Comparison of ENCODE assay signal across 1 cellular context in genomic region chr7:1587738-1588137, GRCh38.
TF ChIP-seq lines count a peak whose summit lies in the region.

No MANE protein-coding gene starts in this region.

TF ChIP-seq in HepG2, 621 proteins besides CTCF, POLR2A, EP300 and RAD21:
- TF ChIP-seq EHMT2 (IDR thresholded peaks at IDR 0.05; ENCODE audit: borderline replicate concordance, low read depth, low read length) (no peak), ZNF768 (CRISPR knock-in tag; IDR thresholded peaks at IDR 0.05) (peak; percentile 89)
